8 cellular contexts compared by ENCODE assay signal in genomic region chr11:96168623-96169022, GRCh38.
DNase-seq lines count a peak whose midpoint lies in the region; ATAC-seq and TF ChIP-seq lines count a peak whose summit lies in the region.

No MANE protein-coding gene starts in this region.

- H3K4me3 ChIP-seq in SK-N-MC (peak overlapping the region; percentile 10; the same call in 1 of the 2 replicates), fibroblast of villous mesenchyme (ENCODE audit: low read depth, low read length) (no peak overlapping the region), sigmoid colon (no peak overlapping the region)

- TF ChIP-seq POLR2A in sigmoid colon (IDR thresholded peaks at IDR 0.05): no peak

- H3K9ac ChIP-seq in SK-N-MC (ENCODE audit: insufficient read length): no peak overlapping the region

- TF ChIP-seq CTCF in fibroblast of villous mesenchyme (IDR thresholded peaks at IDR 0.05; ENCODE audit: insufficient read depth, low read depth, low read length) (no peak), sigmoid colon (IDR thresholded peaks at IDR 0.05) (no peak)

- ATAC-seq in HG02981 (IDR thresholded peaks at IDR 0.05; ENCODE audit: unreplicated experiment) (no peak), HG02642 (IDR thresholded peaks at IDR 0.05; ENCODE audit: poor library complexity, unreplicated experiment) (no peak), HG03025 (IDR thresholded peaks at IDR 0.05; ENCODE audit: low FRiP score, unreplicated experiment) (no peak)

- H3K27me3 ChIP-seq in sigmoid colon: no peaks in the 10 kb centered on the region

- H3K27ac ChIP-seq in SK-N-MC (peak overlapping the region; percentile 40; the same call in 1 of the 2 replicates), sigmoid colon (peak overlapping the region in 3 of 4 donors; percentile 25 to 48 (median 30))

- intact Hi-C loops in sigmoid colon (cut with DNase I): no loop called here

- TF ChIP-seq EP300 in sigmoid colon (IDR thresholded peaks at IDR 0.05): peak in 1 of 4 donors; percentile 22

- H3K36me3 ChIP-seq in SK-N-MC (ENCODE audit: insufficient read depth, low read length): no peaks in the 10 kb centered on the region
- no peaks in the 10 kb centered on the region for H3K36me3 ChIP-seq in sigmoid colon

- DNase-seq in GM04504 (ENCODE audit: low read depth) (peak; percentile 86), SK-N-MC (ENCODE audit: low read depth, low spot score) (peak; percentile 60), fibroblast of villous mesenchyme (ENCODE audit: low read depth) (peak; percentile 97), sigmoid colon (peak; percentile 82), NCI-H2029 (lab: John Stamatoyannopoulos, UW) (no peak)

- peaks cover 0 to 19% (median 3%) of the 10 kb centered on the region in 4 donors for H3K4me1 ChIP-seq in sigmoid colon

- H3K9me3 ChIP-seq in SK-N-MC (ENCODE audit: low read depth, low read length) (no peaks in the 10 kb centered on the region), sigmoid colon (no peaks in the 10 kb centered on the region)

- WGBS in sigmoid colon, 2 donors: 22 to 39% methylated on average over 2 of the region's 2 CpGs
